In the genomic region with DNA sequence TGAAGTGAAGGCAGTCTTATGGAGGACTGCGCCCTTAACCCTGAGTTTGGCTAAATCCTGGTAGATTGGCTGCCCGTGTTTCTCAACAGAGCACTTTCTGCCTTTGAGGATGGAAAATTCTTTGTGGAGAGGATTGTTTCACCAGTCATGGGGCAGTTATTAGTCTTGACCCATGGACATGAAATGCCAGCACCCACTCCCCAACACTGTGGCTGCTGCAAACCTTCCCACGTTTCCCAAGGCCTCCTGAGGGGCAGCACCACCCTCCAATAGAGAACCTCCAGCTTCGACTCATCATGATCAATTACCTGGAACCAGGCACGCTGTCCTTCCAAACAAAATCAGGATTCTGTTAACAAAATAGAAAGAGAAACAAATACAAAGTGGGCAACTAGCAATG, we compare ENCODE assay signal across 19 cellular contexts.
A peak's percentile ranks its signal among the peaks of the same experiment; 100 is the strongest.
DNase-seq lines count a peak whose midpoint lies in the region; ATAC-seq and TF ChIP-seq lines count a peak whose summit lies in the region.
"Had no signal": no experiment of that assay in that cellular context is flagged by ENCODE, and none has a peak within 500 bp of the region (broad histone marks: within the 10 kb centered on the region; RNA-seq: fewer than 3 reads in every experiment).

No MANE protein-coding gene starts in this region.

- peak overlapping the region; percentile 6 for H3K27ac ChIP-seq in subcutaneous abdominal adipose tissue (ENCODE audit: low read depth, low read length)
- H3K27ac ChIP-seq: 22Rv1; A549; BLaER1 treated with 17β-estradiol and CSF1 and Interleukin-3, amounts not matched to agents 10 nM and 100 nM; C4-2B had no signal

- H3K4me3 ChIP-seq in subcutaneous abdominal adipose tissue (ENCODE audit: low read depth in 1 of 5, low read length in 5 of 5) (no peak overlapping the region), mucosa of descending colon (no peak overlapping the region)
- H3K4me3 ChIP-seq: A549; BLaER1 treated with 17β-estradiol and CSF1 and Interleukin-3, amounts not matched to agents 10 nM and 100 nM; GM12878 had no signal

- H3K27me3 ChIP-seq in subcutaneous abdominal adipose tissue (ENCODE audit: control insufficient read depth in 5 of 5, insufficient read depth in 4 of 5, low read length in 5 of 5), result no peaks in the 10 kb centered on the region

- H3K9me3 ChIP-seq in subcutaneous abdominal adipose tissue (ENCODE audit: control insufficient read depth in 5 of 5, low read length in 5 of 5), result peaks cover 0 to 3% (median 3%) of the 10 kb centered on the region in 5 donors
- H3K9me3 ChIP-seq in mucosa of descending colon, result no peaks in the 10 kb centered on the region
- H3K9me3 ChIP-seq: A549, Caco-2 had no signal

- H3K36me3 ChIP-seq in subcutaneous abdominal adipose tissue (ENCODE audit: control insufficient read depth in 5 of 5, insufficient read depth in 5 of 5, low read length in 5 of 5), result no peaks in the 10 kb centered on the region
- no peaks in the 10 kb centered on the region for H3K36me3 ChIP-seq in mucosa of descending colon (ENCODE audit: low read depth)
- H3K36me3 ChIP-seq: BLaER1 treated with 17β-estradiol and CSF1 and Interleukin-3, amounts not matched to agents 10 nM and 100 nM had no signal

- intact Hi-C loops in cardiac septum (cut with DNase I) (no loop called here), left ventricle myocardium superior (cut with micrococcal nuclease) (no loop called here), mucosa of descending colon (cut with DNase I, micrococcal nuclease) (no loop called here)

- H3K4me1 ChIP-seq in subcutaneous abdominal adipose tissue (ENCODE audit: control insufficient read depth in 5 of 5, insufficient read depth in 5 of 5, low read length in 5 of 5) (peaks cover 2 to 23% (median 20%) of the 10 kb centered on the region in 5 donors), mucosa of descending colon (ENCODE audit: low read depth) (no peaks in the 10 kb centered on the region)
- H3K4me1 ChIP-seq: A549, Caco-2 had no signal

- no peak for TF ChIP-seq CTCF in mucosa of descending colon (IDR thresholded peaks at IDR 0.05)

- no peak overlapping the region for H3K9ac ChIP-seq in subcutaneous abdominal adipose tissue (ENCODE audit: low read length in 5 of 5)
- H3K9ac ChIP-seq: BLaER1 treated with 17β-estradiol and CSF1 and Interleukin-3, amounts not matched to agents 10 nM and 100 nM had no signal

- peak; percentile 22 for DNase-seq in cardiac septum (ENCODE audit: low spot score)
- DNase-seq in left ventricle myocardium superior, result no peak
- no peak for DNase-seq in NCI-H1436 treated with DMSO at 0.1 percent for 48 hours (lab: John Stamatoyannopoulos, UW)
- DNase-seq in mucosa of descending colon, result no peak
- DNase-seq: AML-193; Caco-2; Calu3; CD4-positive, alpha-beta T cell; CD8-positive, alpha-beta T cell; DMS79; DND-41; EL; GDM1 had no signal

- ATAC-seq in left ventricle myocardium superior (no peak), mucosa of descending colon (no peak)
- ATAC-seq: A549; CD8-positive, alpha-beta T cell; GM12878 had no signal
